11 cellular contexts compared by ENCODE assay signal in genomic region chr6:135233676-135234491, GRCh38. TPM values are rescaled to one million over a fixed set of nuclear protein-coding genes. Genes with fewer than 3 reads are reported as not detected.
DNase-seq lines count a peak whose midpoint lies in the region; ATAC-seq and TF ChIP-seq lines count a peak whose summit lies in the region.
"Had no signal": no experiment of that assay in that cellular context is flagged by ENCODE, and none has a peak within 500 bp of the region (broad histone marks: within the 10 kb centered on the region; RNA-seq: fewer than 3 reads in every experiment).

No MANE protein-coding gene starts in this region.

- peaks cover 0 to 1% of the 10 kb centered on the region in 2 donors for H3K27me3 Mint-ChIP-seq in natural killer cell treated with Interleukin-12 subunit alpha and Interleukin-12 subunit beta and Interleukin-15 and Interleukin-18, amount 100 ng/mL, for 72 hours
- peaks cover 0 to 2% of the 10 kb centered on the region in 2 donors for H3K27me3 Mint-ChIP-seq in natural killer cell (ENCODE audit: low read depth in 2 of 2)
- H3K27me3 Mint-ChIP-seq in stimulated activated naive B cell treated with anti-CD40 and anti-IgM and Interleukin-4, amounts not matched to agents 10 μg/mL and 1 μg/mL and 100 μg/mL, for 72 hours = peaks cover 0 to 4% of the 10 kb centered on the region in 2 donors

- no peaks in the 10 kb centered on the region for H3K9me3 Mint-ChIP-seq in natural killer cell treated with Interleukin-12 subunit alpha and Interleukin-12 subunit beta and Interleukin-15 and Interleukin-18, amount 100 ng/mL, for 72 hours
- no peaks in the 10 kb centered on the region for H3K9me3 Mint-ChIP-seq in natural killer cell
- H3K9me3 Mint-ChIP-seq in stimulated activated naive B cell treated with anti-CD40 and anti-IgM and Interleukin-4, amounts not matched to agents 10 μg/mL and 1 μg/mL and 100 μg/mL, for 72 hours = no peaks in the 10 kb centered on the region
- H3K9me3 Mint-ChIP-seq: neural crest cell had no signal

- intact Hi-C loops in natural killer cell (cut with micrococcal nuclease) = no loop called here

- no peaks in the 10 kb centered on the region for H3K36me3 Mint-ChIP-seq in natural killer cell treated with Interleukin-12 subunit alpha and Interleukin-12 subunit beta and Interleukin-15 and Interleukin-18, amount 100 ng/mL, for 72 hours
- H3K36me3 Mint-ChIP-seq in natural killer cell = no peaks in the 10 kb centered on the region
- H3K36me3 Mint-ChIP-seq in stimulated activated naive B cell treated with anti-CD40 and anti-IgM and Interleukin-4, amounts not matched to agents 10 μg/mL and 1 μg/mL and 100 μg/mL, for 72 hours = peaks cover 0 to 1% of the 10 kb centered on the region in 2 donors

- no peak for DNase-seq in natural killer cell treated with Interleukin-12 subunit alpha and Interleukin-12 subunit beta and Interleukin-15 and Interleukin-18, amount 100 ng/mL, for 72 hours (ENCODE audit: low spot score)
- DNase-seq in natural killer cell (no peak), NCI-H524 treated with DMSO at 0.1 percent for 48 hours (lab: John Stamatoyannopoulos, UW) (peak; percentile 19), medulla oblongata (ENCODE audit: extremely low spot score) (no peak)
- DNase-seq in stimulated activated naive B cell treated with anti-CD40 and anti-IgM and Interleukin-4, amounts not matched to agents 10 μg/mL and 1 μg/mL and 100 μg/mL, for 72 hours = no peak
- no peak for DNase-seq in activated CD4-positive, alpha-beta T cell treated with anti-CD3 and anti-CD28 coated beads, Interleukin-2, amount 50 U/mL, for 48 hours
- no peak for DNase-seq in stimulated activated CD4-positive, alpha-beta T cell treated with anti-CD3 and anti-CD28 coated beads, Interleukin-4, amount 100 ng/mL, for 4 hours
- DNase-seq: BE2C, NCI-H345 had no signal

- peak in 1 of 2 donors; percentile 62 for ATAC-seq in natural killer cell treated with Interleukin-12 subunit alpha and Interleukin-12 subunit beta and Interleukin-15 and Interleukin-18, amount 100 ng/mL, for 72 hours
- ATAC-seq in natural killer cell (no peak), HG02973 (IDR thresholded peaks at IDR 0.05; ENCODE audit: unreplicated experiment) (peak; percentile 62)
- peak; percentile 59 to 62 for ATAC-seq in stimulated activated naive B cell treated with anti-CD40 and anti-IgM and Interleukin-4, amounts not matched to agents 10 μg/mL and 1 μg/mL and 100 μg/mL, for 72 hours (replicated peaks)

- no peak for TF ChIP-seq CTCF in natural killer cell (IDR thresholded peaks at IDR 0.05)

- peak overlapping the region; percentile 14 for H3K4me3 Mint-ChIP-seq in natural killer cell treated with Interleukin-12 subunit alpha and Interleukin-12 subunit beta and Interleukin-15 and Interleukin-18, amount 100 ng/mL, for 72 hours
- H3K4me3 Mint-ChIP-seq in natural killer cell = no peak overlapping the region
- H3K4me3 Mint-ChIP-seq in stimulated activated naive B cell treated with anti-CD40 and anti-IgM and Interleukin-4, amounts not matched to agents 10 μg/mL and 1 μg/mL and 100 μg/mL, for 72 hours = no peak overlapping the region
- H3K4me3 Mint-ChIP-seq: neural crest cell had no signal

- peaks cover 14 to 29% of the 10 kb centered on the region in 2 donors for H3K4me1 Mint-ChIP-seq in natural killer cell treated with Interleukin-12 subunit alpha and Interleukin-12 subunit beta and Interleukin-15 and Interleukin-18, amount 100 ng/mL, for 72 hours (ENCODE audit: low read depth in 2 of 2)
- H3K4me1 Mint-ChIP-seq in natural killer cell = no peaks in the 10 kb centered on the region
- peaks cover 14 to 28% of the 10 kb centered on the region in 2 donors for H3K4me1 Mint-ChIP-seq in stimulated activated naive B cell treated with anti-CD40 and anti-IgM and Interleukin-4, amounts not matched to agents 10 μg/mL and 1 μg/mL and 100 μg/mL, for 72 hours

- no peak overlapping the region for H3K27ac Mint-ChIP-seq in natural killer cell treated with Interleukin-12 subunit alpha and Interleukin-12 subunit beta and Interleukin-15 and Interleukin-18, amount 100 ng/mL, for 72 hours
- H3K27ac Mint-ChIP-seq in natural killer cell = no peak overlapping the region
- peak overlapping the region; percentile 71 for H3K27ac Mint-ChIP-seq in stimulated activated naive B cell treated with anti-CD40 and anti-IgM and Interleukin-4, amounts not matched to agents 10 μg/mL and 1 μg/mL and 100 μg/mL, for 72 hours

RNA-seq across cellular contexts. Expression of gene MYB, which starts 52.8 kb away (rescaled TPM):
- 100 to 1,000 TPM in 1 of 2 donors, 10 to 100 TPM in 1; 66.1 to 145 TPM for total RNA-seq in natural killer cell treated with Interleukin-12 subunit alpha and Interleukin-12 subunit beta and Interleukin-15 and Interleukin-18, amount 100 ng/mL, for 72 hours
- total RNA-seq in natural killer cell = 1 to 10 TPM in 2 of 3 donors, under 1 TPM in 1; 0.40 to 3.5 (median 1.3) TPM

Comparison
In these comparisons a context has a peak if more than half of its experiments do, and no peak if none do; other contexts are left out.
1. RNA of gene MYB, which starts 52.8 kb away (total RNA-seq): 66.1 to 145 TPM in natural killer cell treated with Interleukin-12 subunit alpha and Interleukin-12 subunit beta and Interleukin-15 and Interleukin-18, amount 100 ng/mL, for 72 hours; 0.40 to 3.5 TPM in natural killer cell; every median in the first group is over 10 times any median in the second.
2. ATAC-seq: peak in HG02973 (single experiment) and stimulated activated naive B cell treated with anti-CD40 and anti-IgM and Interleukin-4, amounts not matched to agents 10 μg/mL and 1 μg/mL and 100 μg/mL, for 72 hours (2 of 2); none in natural killer cell (0 of 3).